Comparison of ENCODE assay signal across 31 cellular contexts in genomic region chr3:197559662-197560061, GRCh38. TPM values are rescaled to one million over a fixed set of nuclear protein-coding genes. Genes with fewer than 3 reads are reported as not detected.
"Had no signal": no experiment of that assay in that cellular context is flagged by ENCODE, and none has a peak within 500 bp of the region (broad histone marks: within the 10 kb centered on the region; RNA-seq: fewer than 3 reads in every experiment).

No MANE protein-coding gene starts in this region.

- H3K4me2 ChIP-seq: neural progenitor cell had no signal

- H3K4me1 ChIP-seq: neural progenitor cell, upper lobe of right lung had no signal

- H3K27ac ChIP-seq: ascending aorta, cardiac muscle cell, coronary artery, dorsolateral prefrontal cortex, gastroesophageal sphincter, left lung, neural progenitor cell, skin epidermis, thoracic aorta, upper lobe of right lung, VCaP had no signal

- H3K9me3 ChIP-seq: ascending aorta, thoracic aorta, upper lobe of right lung had no signal

- DNase-seq: activated CD4-positive, alpha-beta T cell treated with anti-CD3 and anti-CD28 coated beads for 48 hours; activated CD4-positive, alpha-beta T cell treated with anti-CD3 and anti-CD28 coated beads, Interleukin-2, amount 50 U/mL, for 48 hours; activated CD8-positive, alpha-beta memory T cell treated with anti-CD3 and anti-CD28 coated beads, Interleukin-2, amount 50 U/mL, for 48 hours; activated gamma-delta T cell; activated naive CD4-positive, alpha-beta T cell treated with anti-CD3 and anti-CD28 coated beads, Interleukin-2, amount 10 ng/mL, durations not matched to agents 7 days and 5 days; activated naive CD8-positive, alpha-beta T cell treated with anti-CD3 and anti-CD28 coated beads, Interleukin-2, amount 10 ng/mL, durations not matched to agents 7 days and 5 days; activated T-cell treated with anti-CD3 and anti-CD28 coated beads, Interleukin-2, amount 50 U/mL, for 24 hours; dorsolateral prefrontal cortex; effector memory CD4-positive, alpha-beta T cell; hippocampal formation; immature natural killer cell; kidney; left lung; naive thymus-derived CD4-positive, alpha-beta T cell; occipital lobe; posterior cingulate gyrus; stimulated activated CD4-positive, alpha-beta T cell treated with anti-CD3 and anti-CD28 coated beads, Interleukin-12 subunit alpha, Interleukin-12 subunit beta, amount 100 ng/mL, for 4 hours; stimulated activated CD4-positive, alpha-beta T cell treated with anti-CD3 and anti-CD28 coated beads, Interleukin-4, amount 100 ng/mL, for 1 hour; stimulated activated naive CD8-positive, alpha-beta T cell treated with anti-CD3 and anti-CD28 coated beads, Interleukin-15, Interleukin-2, amounts not matched to agents 100 U/mL and 50 U/mL, for 24 hours; upper lobe of right lung had no signal

- H2AFZ ChIP-seq: neural progenitor cell had no signal

- FAIRE-seq: kidney, TTC549 had no signal

- ATAC-seq: activated CD4-positive, CD25-positive, alpha-beta regulatory T cell treated with anti-CD3 and anti-CD28 coated beads, Interleukin-2, amount 50 U/mL, for 24 hours; gastroesophageal sphincter; left lung; naive thymus-derived CD4-positive, alpha-beta T cell; sciatic nerve; stimulated activated naive CD8-positive, alpha-beta T cell treated with anti-CD3 and anti-CD28 coated beads, Interleukin-15, Interleukin-2, amounts not matched to agents 100 U/mL and 50 U/mL, for 24 hours; upper lobe of right lung had no signal

- H3K27me3 ChIP-seq: ascending aorta, cardiac muscle cell, dorsolateral prefrontal cortex had no signal

- H3K4me3 ChIP-seq: ascending aorta, cardiac muscle cell, coronary artery, dorsolateral prefrontal cortex, gastroesophageal sphincter, left lung, neural progenitor cell, skin epidermis, thoracic aorta, upper lobe of right lung had no signal

- H3K36me3 ChIP-seq: ascending aorta, cardiac muscle cell, gastroesophageal sphincter, left lung, neural progenitor cell, thoracic aorta, upper lobe of right lung had no signal

- H3K9ac ChIP-seq: neural progenitor cell had no signal

RNA-seq across cellular contexts. Expression of gene BDH1, which starts 3.9 kb away (rescaled TPM):
- total RNA-seq: ascending aorta had no signal
